30 cellular contexts compared by ENCODE assay signal in the genomic region with DNA sequence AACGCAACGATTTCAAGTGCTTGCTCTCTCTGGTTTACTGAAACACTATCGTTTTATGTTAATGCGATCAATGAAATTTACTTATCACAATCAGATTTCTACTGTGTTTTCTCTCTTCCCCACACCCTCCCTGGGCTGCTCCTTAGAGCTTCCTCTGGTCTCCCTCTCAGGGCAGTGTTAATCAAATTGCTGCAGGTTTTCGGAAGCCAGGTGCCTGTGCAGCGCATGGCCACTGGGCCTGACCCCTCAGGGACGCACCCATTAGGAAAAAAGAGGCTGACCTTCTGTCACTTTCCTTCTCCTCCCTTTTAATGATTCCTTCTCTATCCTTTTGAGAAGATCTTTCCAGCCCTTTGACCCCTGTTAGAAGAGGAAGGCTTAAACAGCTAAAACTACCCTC.
"Had no signal": no experiment of that assay in that cellular context is flagged by ENCODE, and none has a peak within 500 bp of the region (broad histone marks: within the 10 kb centered on the region; RNA-seq: fewer than 3 reads in every experiment).

No MANE protein-coding gene starts in this region.

- H3K36me3 Mint-ChIP-seq: activated naive CD4-positive, alpha-beta T cell treated with anti-CD3 and anti-CD28 coated beads, Interleukin-2, amount 50 U/mL, for 24 hours; activated naive CD8-positive, alpha-beta T cell treated with anti-CD3 and anti-CD28 coated beads, Interleukin-2, amount 10 ng/mL, durations not matched to agents 7 days and 5 days had no signal

- H3K27ac Mint-ChIP-seq: activated CD4-positive, alpha-beta T cell treated with anti-CD3 and anti-CD28 coated beads, Interleukin-2, amount 10 ng/mL, durations not matched to agents 7 days and 5 days; activated CD8-positive, alpha-beta T cell treated with anti-CD3 and anti-CD28 coated beads, Interleukin-2, amount 10 ng/mL, durations not matched to agents 7 days and 5 days; activated naive CD4-positive, alpha-beta T cell treated with anti-CD3 and anti-CD28 coated beads, Interleukin-2, amount 50 U/mL, for 24 hours; activated naive CD8-positive, alpha-beta T cell treated with anti-CD3 and anti-CD28 coated beads, Interleukin-2, amount 10 ng/mL, durations not matched to agents 7 days and 5 days; activated T-cell treated with anti-CD3 and anti-CD28 coated beads, Interleukin-2, amount 50 U/mL, for 24 hours; activated T-helper 2 cell treated with anti-CD3 and anti-CD28 coated beads, Interferon-gamma antibody, Interleukin-2, Interleukin-4, amounts not matched to agents 10 μg/mL and 5 μg/mL and 100 μg/mL, durations not matched to agents 14 hours and 24 hours and 36 hours had no signal

- H3K27me3 Mint-ChIP-seq: activated naive CD8-positive, alpha-beta T cell treated with anti-CD3 and anti-CD28 coated beads, Interleukin-2, amount 10 ng/mL, durations not matched to agents 7 days and 5 days had no signal

- H3K9me3 ChIP-seq: ascending aorta had no signal

- H3K4me1 ChIP-seq: ascending aorta had no signal

- H3K27me3 ChIP-seq: ascending aorta, cardiac muscle cell had no signal

- H3K4me3 Mint-ChIP-seq: activated CD4-positive, alpha-beta T cell treated with anti-CD3 and anti-CD28 coated beads, Interleukin-2, amount 10 ng/mL, durations not matched to agents 7 days and 5 days; activated CD8-positive, alpha-beta T cell treated with anti-CD3 and anti-CD28 coated beads, Interleukin-2, amount 10 ng/mL, durations not matched to agents 7 days and 5 days; activated naive CD4-positive, alpha-beta T cell treated with anti-CD3 and anti-CD28 coated beads, Interleukin-2, amount 50 U/mL, for 24 hours; activated naive CD8-positive, alpha-beta T cell treated with anti-CD3 and anti-CD28 coated beads, Interleukin-2, amount 10 ng/mL, durations not matched to agents 7 days and 5 days; activated T-cell treated with anti-CD3 and anti-CD28 coated beads, Interleukin-2, amount 50 U/mL, for 24 hours had no signal

- H3K36me3 ChIP-seq: ascending aorta, cardiac muscle cell had no signal

- H3K9ac ChIP-seq: KMS-11 had no signal

- ATAC-seq: activated CD8-positive, alpha-beta T cell treated with anti-CD3 and anti-CD28 coated beads, Interleukin-2, amount 10 ng/mL, durations not matched to agents 7 days and 5 days had no signal

- H3K4me2 ChIP-seq: KMS-11 had no signal

- H3K4me1 Mint-ChIP-seq: activated CD4-positive, alpha-beta T cell treated with anti-CD3 and anti-CD28 coated beads, Interleukin-2, amount 10 ng/mL, durations not matched to agents 7 days and 5 days; activated naive CD4-positive, alpha-beta T cell treated with anti-CD3 and anti-CD28 coated beads, Interleukin-2, amount 50 U/mL, for 24 hours; activated naive CD8-positive, alpha-beta T cell treated with anti-CD3 and anti-CD28 coated beads, Interleukin-2, amount 10 ng/mL, durations not matched to agents 7 days and 5 days had no signal

- DNase-seq: activated CD4-positive, alpha-beta T cell treated with anti-CD3 and anti-CD28 coated beads for 1 hour; activated CD4-positive, alpha-beta T cell treated with anti-CD3 and anti-CD28 coated beads, Interleukin-2, amount 10 ng/mL, durations not matched to agents 7 days and 5 days; activated CD4-positive, alpha-beta T cell treated with anti-CD3 and anti-CD28 coated beads, Interleukin-2, amount 50 U/mL, for 48 hours; activated CD4-positive, CD25-positive, alpha-beta regulatory T cell; activated CD8-positive, alpha-beta T cell treated with anti-CD3 and anti-CD28 coated beads, Interleukin-2, amount 10 ng/mL, durations not matched to agents 7 days and 5 days; activated gamma-delta T cell; activated naive CD4-positive, alpha-beta T cell treated with Interleukin-2 at 50 U/mL for 16 hours; activated naive CD8-positive, alpha-beta T cell treated with anti-CD3 and anti-CD28 coated beads, Interleukin-2, amount 10 ng/mL, durations not matched to agents 7 days and 5 days; activated T-cell treated with anti-CD3 and anti-CD28 coated beads, Interleukin-2, amount 50 U/mL, for 24 hours; amygdala; MM.1S; MV-4-11; NCI-H1092; NCI-H1436 treated with DMSO at 0.1 percent for 48 hours; NCI-H1694 treated with DMSO at 0.1 percent for 48 hours; NCI-H2029; NCI-H345; NCI-H524 treated with DMSO at 0.1 percent for 48 hours; NCI-H748 treated with DMSO at 0.1 percent for 48 hours; Right ventricle myocardium superior; SW 1271; T-helper 1 cell; T-helper 2 cell; T-helper 9 cell had no signal

- H3K27ac ChIP-seq: ascending aorta, cardiac muscle cell, KMS-11, VCaP had no signal

- H3K9me3 Mint-ChIP-seq: activated CD4-positive, alpha-beta T cell treated with anti-CD3 and anti-CD28 coated beads, Interleukin-2, amount 10 ng/mL, durations not matched to agents 7 days and 5 days; activated naive CD4-positive, alpha-beta T cell treated with anti-CD3 and anti-CD28 coated beads, Interleukin-2, amount 50 U/mL, for 24 hours; activated naive CD8-positive, alpha-beta T cell treated with anti-CD3 and anti-CD28 coated beads, Interleukin-2, amount 10 ng/mL, durations not matched to agents 7 days and 5 days; activated T-helper 2 cell treated with anti-CD3 and anti-CD28 coated beads, Interferon-gamma antibody, Interleukin-2, Interleukin-4, amounts not matched to agents 10 μg/mL and 5 μg/mL and 100 μg/mL, durations not matched to agents 14 hours and 24 hours and 36 hours had no signal

- H3K4me3 ChIP-seq: ascending aorta, cardiac muscle cell had no signal
